17 cellular contexts compared by ENCODE assay signal in genomic region chr7:27189560-27190283, GRCh38. TPM values are rescaled to one million over a fixed set of nuclear protein-coding genes. Genes with fewer than 3 reads are reported as not detected.
DNase-seq lines count a peak whose midpoint lies in the region; ATAC-seq, FAIRE-seq and TF ChIP-seq lines count a peak whose summit lies in the region.
"Had no signal": no experiment of that assay in that cellular context is flagged by ENCODE, and none has a peak within 500 bp of the region (broad histone marks: within the 10 kb centered on the region; RNA-seq: fewer than 3 reads in every experiment).

No MANE protein-coding gene starts in this region.

- TF ChIP-seq CTCF in GM12878 (IDR thresholded peaks at IDR 0.05 in 2 of 3, conservative IDR thresholded peaks at IDR 0.05 in 1 of 3; ENCODE audit: control insufficient read depth in 2 of 3, extremely low read depth in 1 of 3, insufficient read depth in 1 of 3, low read depth in 3 of 3, low read length in 3 of 3) (no peak), vagina (IDR thresholded peaks at IDR 0.05) (no peak)

- TF ChIP-seq POLR2A in GM12878 (IDR thresholded peaks at IDR 0.05; ENCODE audit: low read depth, low read length) (no peak), vagina (IDR thresholded peaks at IDR 0.05) (no peak)

- ATAC-seq in activated naive CD8-positive, alpha-beta T cell treated with anti-CD3 and anti-CD28 coated beads, Interleukin-2, amount 50 U/mL, for 24 hours: no peak
- ATAC-seq in GM12878: no peak
- ATAC-seq in naive thymus-derived CD8-positive, alpha-beta T cell: no peak
- ATAC-seq: HCT116 had no signal

- no peaks in the 10 kb centered on the region for H3K36me3 Mint-ChIP-seq in activated naive CD8-positive, alpha-beta T cell treated with anti-CD3 and anti-CD28 coated beads for 36 hours
- no peaks in the 10 kb centered on the region for H3K36me3 Mint-ChIP-seq in activated naive CD8-positive, alpha-beta T cell treated with anti-CD3 and anti-CD28 coated beads, Interleukin-2, amount 50 U/mL, for 24 hours (ENCODE audit: low read depth)
- peaks cover 0 to 9% (median 2%) of the 10 kb centered on the region in 3 donors for H3K36me3 Mint-ChIP-seq in naive thymus-derived CD8-positive, alpha-beta T cell

- BruUV-seq in GM12878 (replicated peaks; lab: Mats Ljungman, UMichigan): no TSS peak

- H3K27ac Mint-ChIP-seq in activated naive CD8-positive, alpha-beta T cell treated with anti-CD3 and anti-CD28 coated beads for 36 hours: no peak overlapping the region
- no peak overlapping the region for H3K27ac Mint-ChIP-seq in activated naive CD8-positive, alpha-beta T cell treated with anti-CD3 and anti-CD28 coated beads, Interleukin-2, amount 50 U/mL, for 24 hours
- peak overlapping the region in 6 of 10 donors; percentile 6 to 81 (median 42) for H3K27ac Mint-ChIP-seq in naive thymus-derived CD8-positive, alpha-beta T cell

- peak overlapping the region; percentile 5 for H3K4me3 Mint-ChIP-seq in activated naive CD8-positive, alpha-beta T cell treated with anti-CD3 and anti-CD28 coated beads for 36 hours
- H3K4me3 Mint-ChIP-seq in activated naive CD8-positive, alpha-beta T cell treated with anti-CD3 and anti-CD28 coated beads, Interleukin-2, amount 50 U/mL, for 24 hours: no peak overlapping the region
- peak overlapping the region in 7 of 10 donors; percentile 31 to 88 (median 57) for H3K4me3 Mint-ChIP-seq in naive thymus-derived CD8-positive, alpha-beta T cell

- H3K27ac ChIP-seq in GM12878 (ENCODE audit: control insufficient read depth, insufficient read depth) (no peak overlapping the region), vagina (peak overlapping the region; percentile 99)
- H3K27ac ChIP-seq: spleen had no signal

- H3K27me3 ChIP-seq in GM12878 (replicated peaks in 1 of 2; ENCODE audit: control insufficient read depth in 2 of 2, insufficient read depth in 2 of 2, low read length in 1 of 2) (peaks cover 41 to 49% of the 10 kb centered on the region in 2 experiments), vagina (no peaks in the 10 kb centered on the region)

- no peak for DNase-seq in activated naive CD8-positive, alpha-beta T cell treated with anti-CD3 and anti-CD28 coated beads for 36 hours
- DNase-seq in activated naive CD8-positive, alpha-beta T cell treated with anti-CD3 and anti-CD28 coated beads, Interleukin-2, amount 50 U/mL, for 24 hours: no peak
- DNase-seq in GM12878 (ENCODE audit: low read depth, low spot score): no peak
- no peak for DNase-seq in naive thymus-derived CD8-positive, alpha-beta T cell
- no peak for DNase-seq in vagina (ENCODE audit: extremely low spot score in 2 of 2)
- DNase-seq in stimulated activated naive CD4-positive, alpha-beta T cell treated with Interleukin-2 at 50 U/mL for 16 hours (lab: John Stamatoyannopoulos, UW): no peak
- DNase-seq in activated CD4-positive, alpha-beta T cell treated with anti-CD3 and anti-CD28 coated beads for 4 hours: no peak
- DNase-seq in AG08395 (ENCODE audit: low spot score): no peak
- DNase-seq: anterior cingulate cortex, BE2C, Kasumi-1, NCI-H226, SHP77, spleen had no signal

- no peak for FAIRE-seq in GM12878 (lab: Jason Lieb, UNC)
- FAIRE-seq: endometrium had no signal

- H2AFZ ChIP-seq in GM12878 (ENCODE audit: control insufficient read depth, low read depth, low read length): no peak overlapping the region

- peaks cover 98% of the 10 kb centered on the region for H3K27me3 Mint-ChIP-seq in activated naive CD8-positive, alpha-beta T cell treated with anti-CD3 and anti-CD28 coated beads for 36 hours
- peaks cover 89% of the 10 kb centered on the region for H3K27me3 Mint-ChIP-seq in activated naive CD8-positive, alpha-beta T cell treated with anti-CD3 and anti-CD28 coated beads, Interleukin-2, amount 50 U/mL, for 24 hours
- H3K27me3 Mint-ChIP-seq in naive thymus-derived CD8-positive, alpha-beta T cell: peaks cover 69 to 99% (median 82%) of the 10 kb centered on the region in 5 donors

- H3K4me3 ChIP-seq in GM12878: no peak overlapping the region
- peak overlapping the region; percentile 64 to 88 for H3K4me3 ChIP-seq in vagina

- POLR2A ChIA-PET in GM12878 (lab: Charles Lee): no interaction called here
- POLR2A ChIA-PET in naive thymus-derived CD8-positive, alpha-beta T cell (lab: Charles Lee): interaction anchor here (1.1 to 1.9 kb wide), 3 partner anchors 9 to 33 kb away, joined by 3 to 5 read pairs (median 4); partner anchors contain the start of genes HOXA13 and HOXA7

- 0 out of 2 replicates have a peak, but pooled peaks cover 3% of the 10 kb centered on the region for H4K20me1 ChIP-seq in GM12878 (ENCODE audit: control insufficient read depth, insufficient read depth)

- peaks cover 42% of the 10 kb centered on the region for H3K4me1 Mint-ChIP-seq in activated naive CD8-positive, alpha-beta T cell treated with anti-CD3 and anti-CD28 coated beads for 36 hours
- peaks cover 38% of the 10 kb centered on the region for H3K4me1 Mint-ChIP-seq in activated naive CD8-positive, alpha-beta T cell treated with anti-CD3 and anti-CD28 coated beads, Interleukin-2, amount 50 U/mL, for 24 hours
- H3K4me1 Mint-ChIP-seq in naive thymus-derived CD8-positive, alpha-beta T cell: peaks cover 30 to 67% (median 58%) of the 10 kb centered on the region in 4 donors

- TF ChIP-seq RAD21 in GM12878 (IDR thresholded peaks at IDR 0.05; ENCODE audit: insufficient read depth, low read depth, low read length): no peak

- 12% methylated on average over 4 of the region's 4 CpGs for WGBS in GM12878 (ENCODE audit: insufficient coverage, insufficient replicate concordance, low lambda C conversion rate, missing lambda C conversion rate)

- RAD21 ChIA-PET in GM12878 (lab: Charles Lee; ENCODE audit: unreplicated experiment): no interaction called here

- intact Hi-C loops in GM12878 (cut with micrococcal nuclease; ENCODE audit: unreplicated experiment) (no loop called here), vagina (cut with DNase I) (loop anchor here (10.0 kb wide), 1 partner anchor 585 kb away; no protein-coding TSS in a partner anchor)

- no peak overlapping the region for H3K9ac ChIP-seq in GM12878 (ENCODE audit: control insufficient read depth, insufficient read depth, low read length)

- in situ Hi-C loops in GM12878 (cut with MboI): no loop called here

- H3K36me3 ChIP-seq in GM12878 (ENCODE audit: control insufficient read depth in 2 of 2, insufficient read depth in 2 of 2, low read length in 1 of 2) (no peaks in the 10 kb centered on the region), vagina (no peaks in the 10 kb centered on the region)
- H3K36me3 ChIP-seq: BE2C, spleen had no signal

- no peaks in the 10 kb centered on the region for H3K79me2 ChIP-seq in GM12878 (ENCODE audit: control insufficient read depth, insufficient read depth, low read length)

- no peaks in the 10 kb centered on the region for H3K4me1 ChIP-seq in GM12878 (ENCODE audit: control insufficient read depth, insufficient read depth, low read length)
- peaks cover 55% of the 10 kb centered on the region for H3K4me1 ChIP-seq in vagina
- H3K4me1 ChIP-seq: BE2C had no signal

- no peaks in the 10 kb centered on the region for H3K9me3 Mint-ChIP-seq in activated naive CD8-positive, alpha-beta T cell treated with anti-CD3 and anti-CD28 coated beads for 36 hours
- H3K9me3 Mint-ChIP-seq in activated naive CD8-positive, alpha-beta T cell treated with anti-CD3 and anti-CD28 coated beads, Interleukin-2, amount 50 U/mL, for 24 hours: no peaks in the 10 kb centered on the region
- H3K9me3 Mint-ChIP-seq in naive thymus-derived CD8-positive, alpha-beta T cell: peaks cover 0 to 4% (median 0%) of the 10 kb centered on the region in 9 donors

- TF ChIP-seq EP300 in GM12878 (IDR thresholded peaks at IDR 0.05; ENCODE audit: borderline replicate concordance in 1 of 2, control insufficient read depth in 1 of 2, low read depth in 2 of 2, low read length in 2 of 2): no peak

- H3K9me3 ChIP-seq in GM12878 (replicated peaks; ENCODE audit: control insufficient read depth, insufficient read depth, low read length) (no peaks in the 10 kb centered on the region; the same call in 2 of the 3 replicates), vagina (no peaks in the 10 kb centered on the region)
- H3K9me3 ChIP-seq: BE2C, spleen had no signal

- H3K4me2 ChIP-seq in GM12878 (ENCODE audit: control insufficient read depth, insufficient read depth): no peak overlapping the region

- CTCF ChIA-PET in GM12878 (lab: Yijun Ruan, JAX): interaction anchor here (1.8 kb wide), 1 partner anchor 10 kb away, joined by 5 read pairs; no protein-coding TSS in a partner anchor

- SMC1A ChIA-PET in GM12878 (lab: Charles Lee; ENCODE audit: uncharacterized antibody, unreplicated experiment): no interaction called here

RNA-seq across cellular contexts. Expression of gene HOXA11, which starts 4.7 kb away (rescaled TPM):
- under 1 TPM in 1 of 2 experiments, not detected in 1; 0.10 TPM for total RNA-seq in activated naive CD8-positive, alpha-beta T cell treated with anti-CD3 and anti-CD28 coated beads for 36 hours
- not detected in 2 replicates for total RNA-seq in GM12878 (2013; cell fraction: nucleolus; rRNA removed)
- total RNA-seq in GM12878 (2014; rRNA removed) (not detected in 2 replicates), GM12878 (2014; rRNA removed; fragmentation: Illumina TruSeq; extraction: Trizol) (not detected in 2 replicates), GM12878 (2021) (not detected in 2 replicates), vagina (9.8 TPM)
- not detected for polyA plus RNA-seq in GM12878 (2011; ENCODE audit: low read depth)
- polyA plus RNA-seq in GM12878 (2011; rRNA removed) (not detected in 2 replicates), GM12878 (2014; fragmentation: Illumina TruSeq; extraction: Trizol) (not detected in 2 replicates), GM12878 (2014; fragmentation: Nextera tagmentation; extraction: Ambion mirVana) (not detected), GM12878 (2014; rRNA removed) (not detected in 2 replicates), GM12878 (2016; fragmentation: Nextera tagmentation; extraction: Ambion mirVana) (not detected)
- polyA plus RNA-seq in GM12878 (2011; cell fraction: cytosol; rRNA removed): 0.03 TPM in 1 of 2 replicates, not detected in the other
- not detected in 2 replicates for polyA plus RNA-seq in GM12878 (2011; cell fraction: nucleus; rRNA removed)
- not detected in 2 replicates for polyA plus RNA-seq in GM12878 (2012)
- polyA minus RNA-seq in GM12878 (2011; rRNA and poly(A)+ RNA removed): not detected in 2 replicates
- polyA minus RNA-seq in GM12878 (2011; cell fraction: cytosol; rRNA and poly(A)+ RNA removed): not detected in 2 replicates
- polyA minus RNA-seq in GM12878 (2011; cell fraction: nucleus; rRNA and poly(A)+ RNA removed): not detected in 2 replicates
- not detected for total RNA-seq in naive thymus-derived CD8-positive, alpha-beta T cell
- not detected for polyA plus RNA-seq in naive thymus-derived CD8-positive, alpha-beta T cell
- total RNA-seq: mononuclear cell, spleen had no signal
- polyA plus RNA-seq: spleen had no signal

RNA-seq across cellular contexts. Expression of gene HOXA13, which starts 10.2 kb away (rescaled TPM):
- not detected for total RNA-seq in activated naive CD8-positive, alpha-beta T cell treated with anti-CD3 and anti-CD28 coated beads for 36 hours
- total RNA-seq in GM12878 (2013; cell fraction: nucleolus; rRNA removed): not detected in 2 replicates
- total RNA-seq in GM12878 (2014; rRNA removed) (not detected in 2 replicates), GM12878 (2014; rRNA removed; fragmentation: Illumina TruSeq; extraction: Trizol) (not detected in 2 replicates), GM12878 (2021) (not detected in 2 replicates), vagina (14.5 TPM)
- polyA plus RNA-seq in GM12878 (2011; ENCODE audit: low read depth): not detected
- polyA plus RNA-seq in GM12878 (2011; rRNA removed) (not detected in 2 replicates), GM12878 (2014; fragmentation: Illumina TruSeq; extraction: Trizol) (not detected in 2 replicates), GM12878 (2014; fragmentation: Nextera tagmentation; extraction: Ambion mirVana) (not detected), GM12878 (2014; rRNA removed) (not detected in 2 replicates), GM12878 (2016; fragmentation: Nextera tagmentation; extraction: Ambion mirVana) (not detected)
- not detected in 2 replicates for polyA plus RNA-seq in GM12878 (2011; cell fraction: cytosol; rRNA removed)
- polyA plus RNA-seq in GM12878 (2011; cell fraction: nucleus; rRNA removed): not detected in 2 replicates
- polyA plus RNA-seq in GM12878 (2012): not detected in 2 replicates
- polyA minus RNA-seq in GM12878 (2011; rRNA and poly(A)+ RNA removed): not detected in 2 replicates
- polyA minus RNA-seq in GM12878 (2011; cell fraction: cytosol; rRNA and poly(A)+ RNA removed): not detected in 2 replicates
- polyA minus RNA-seq in GM12878 (2011; cell fraction: nucleus; rRNA and poly(A)+ RNA removed): not detected in 2 replicates
- total RNA-seq in naive thymus-derived CD8-positive, alpha-beta T cell: not detected
- polyA plus RNA-seq in naive thymus-derived CD8-positive, alpha-beta T cell: not detected
- total RNA-seq: spleen had no signal
- polyA plus RNA-seq: spleen had no signal

RNA-seq across cellular contexts. Expression of gene HOXA10, which starts 15.6 kb away (rescaled TPM):
- not detected for total RNA-seq in activated naive CD8-positive, alpha-beta T cell treated with anti-CD3 and anti-CD28 coated beads for 36 hours
- not detected in 2 replicates for total RNA-seq in GM12878 (2013; cell fraction: nucleolus; rRNA removed)
- total RNA-seq in GM12878 (2014; rRNA removed) (not detected in 2 replicates), GM12878 (2014; rRNA removed; fragmentation: Illumina TruSeq; extraction: Trizol) (not detected in 2 replicates), GM12878 (2021) (not detected in 2 replicates), vagina (19.2 TPM)
- polyA plus RNA-seq in GM12878 (2011; ENCODE audit: low read depth): not detected
- polyA plus RNA-seq in GM12878 (2011; rRNA removed) (not detected in 2 replicates), GM12878 (2014; fragmentation: Illumina TruSeq; extraction: Trizol) (not detected in 2 replicates), GM12878 (2014; fragmentation: Nextera tagmentation; extraction: Ambion mirVana) (not detected), GM12878 (2014; rRNA removed) (not detected in 2 replicates), GM12878 (2016; fragmentation: Nextera tagmentation; extraction: Ambion mirVana) (not detected)
- not detected in 2 replicates for polyA plus RNA-seq in GM12878 (2011; cell fraction: cytosol; rRNA removed)
- not detected in 2 replicates for polyA plus RNA-seq in GM12878 (2011; cell fraction: nucleus; rRNA removed)
- polyA plus RNA-seq in GM12878 (2012): not detected in 2 replicates
- not detected in 2 replicates for polyA minus RNA-seq in GM12878 (2011; rRNA and poly(A)+ RNA removed)
- polyA minus RNA-seq in GM12878 (2011; cell fraction: cytosol; rRNA and poly(A)+ RNA removed): not detected in 2 replicates
- polyA minus RNA-seq in GM12878 (2011; cell fraction: nucleus; rRNA and poly(A)+ RNA removed): not detected in 2 replicates
- not detected for total RNA-seq in naive thymus-derived CD8-positive, alpha-beta T cell
- polyA plus RNA-seq in naive thymus-derived CD8-positive, alpha-beta T cell: under 1 TPM in 1 of 3 donors, not detected in 2; 0.19 TPM

RNA-seq across cellular contexts. Expression of gene HOXA9, which starts 24.4 kb away (rescaled TPM):
- total RNA-seq in activated naive CD8-positive, alpha-beta T cell treated with anti-CD3 and anti-CD28 coated beads for 36 hours: not detected
- total RNA-seq in GM12878 (2013; cell fraction: nucleolus; rRNA removed): not detected in 2 replicates
- total RNA-seq in GM12878 (2014; rRNA removed) (not detected in 2 replicates), GM12878 (2014; rRNA removed; fragmentation: Illumina TruSeq; extraction: Trizol) (not detected in 2 replicates), GM12878 (2021) (not detected in 2 replicates), vagina (13.0 TPM)
- polyA plus RNA-seq in GM12878 (2011; ENCODE audit: low read depth): not detected
- polyA plus RNA-seq in GM12878 (2011; rRNA removed) (not detected in 2 replicates), GM12878 (2014; fragmentation: Illumina TruSeq; extraction: Trizol) (not detected in 2 replicates), GM12878 (2014; fragmentation: Nextera tagmentation; extraction: Ambion mirVana) (not detected), GM12878 (2014; rRNA removed) (not detected in 2 replicates), GM12878 (2016; fragmentation: Nextera tagmentation; extraction: Ambion mirVana) (not detected)
- polyA plus RNA-seq in GM12878 (2011; cell fraction: cytosol; rRNA removed): not detected in 2 replicates
- polyA plus RNA-seq in GM12878 (2011; cell fraction: nucleus; rRNA removed): not detected in 2 replicates
- not detected in 2 replicates for polyA plus RNA-seq in GM12878 (2012)
- not detected in 2 replicates for polyA minus RNA-seq in GM12878 (2011; rRNA and poly(A)+ RNA removed)
- polyA minus RNA-seq in GM12878 (2011; cell fraction: cytosol; rRNA and poly(A)+ RNA removed): not detected in 2 replicates
- polyA minus RNA-seq in GM12878 (2011; cell fraction: nucleus; rRNA and poly(A)+ RNA removed): not detected in 2 replicates
- not detected for total RNA-seq in naive thymus-derived CD8-positive, alpha-beta T cell
- under 1 TPM in 1 of 3 donors, not detected in 2; 0.16 TPM for polyA plus RNA-seq in naive thymus-derived CD8-positive, alpha-beta T cell

RNA-seq across cellular contexts. Expression of gene HOXA7, which starts 33.2 kb away (rescaled TPM):
- not detected for total RNA-seq in activated naive CD8-positive, alpha-beta T cell treated with anti-CD3 and anti-CD28 coated beads for 36 hours
- not detected in 2 replicates for total RNA-seq in GM12878 (2013; cell fraction: nucleolus; rRNA removed)
- total RNA-seq in GM12878 (2014; rRNA removed) (not detected in 2 replicates), GM12878 (2014; rRNA removed; fragmentation: Illumina TruSeq; extraction: Trizol) (not detected in 2 replicates), GM12878 (2021) (not detected in 2 replicates), vagina (23.8 TPM)
- polyA plus RNA-seq in GM12878 (2011; ENCODE audit: low read depth): not detected
- polyA plus RNA-seq in GM12878 (2011; rRNA removed) (not detected in 2 replicates), GM12878 (2014; fragmentation: Illumina TruSeq; extraction: Trizol) (not detected in 2 replicates), GM12878 (2014; fragmentation: Nextera tagmentation; extraction: Ambion mirVana) (not detected), GM12878 (2014; rRNA removed) (not detected in 2 replicates), GM12878 (2016; fragmentation: Nextera tagmentation; extraction: Ambion mirVana) (not detected)
- polyA plus RNA-seq in GM12878 (2011; cell fraction: cytosol; rRNA removed): not detected in 2 replicates
- polyA plus RNA-seq in GM12878 (2011; cell fraction: nucleus; rRNA removed): not detected in 2 replicates
- not detected in 2 replicates for polyA plus RNA-seq in GM12878 (2012)
- not detected in 2 replicates for polyA minus RNA-seq in GM12878 (2011; rRNA and poly(A)+ RNA removed)
- not detected in 2 replicates for polyA minus RNA-seq in GM12878 (2011; cell fraction: cytosol; rRNA and poly(A)+ RNA removed)
- not detected in 2 replicates for polyA minus RNA-seq in GM12878 (2011; cell fraction: nucleus; rRNA and poly(A)+ RNA removed)
- not detected for total RNA-seq in naive thymus-derived CD8-positive, alpha-beta T cell
- polyA plus RNA-seq in naive thymus-derived CD8-positive, alpha-beta T cell: not detected

Comparison
In these comparisons a context has a peak if more than half of its experiments do, and no peak if none do; other contexts are left out.
1. H3K27ac Mint-ChIP-seq: peak in naive thymus-derived CD8-positive, alpha-beta T cell (6 of 10); none in activated naive CD8-positive, alpha-beta T cell treated with anti-CD3 and anti-CD28 coated beads for 36 hours (single experiment) and activated naive CD8-positive, alpha-beta T cell treated with anti-CD3 and anti-CD28 coated beads, Interleukin-2, amount 50 U/mL, for 24 hours (single experiment).
2. RNA of gene HOXA13, which starts 10.2 kb away (total RNA-seq): 14.5 TPM in vagina (single experiment); not detected in activated naive CD8-positive, alpha-beta T cell treated with anti-CD3 and anti-CD28 coated beads for 36 hours, not detected in GM12878 and not detected in naive thymus-derived CD8-positive, alpha-beta T cell; every median in the first group is over 10 times any median in the second.
3. RNA of gene HOXA10, which starts 15.6 kb away (total RNA-seq): 19.2 TPM in vagina (single experiment); not detected in activated naive CD8-positive, alpha-beta T cell treated with anti-CD3 and anti-CD28 coated beads for 36 hours, not detected in GM12878 and not detected in naive thymus-derived CD8-positive, alpha-beta T cell; every median in the first group is over 10 times any median in the second.